In the genomic region with DNA sequence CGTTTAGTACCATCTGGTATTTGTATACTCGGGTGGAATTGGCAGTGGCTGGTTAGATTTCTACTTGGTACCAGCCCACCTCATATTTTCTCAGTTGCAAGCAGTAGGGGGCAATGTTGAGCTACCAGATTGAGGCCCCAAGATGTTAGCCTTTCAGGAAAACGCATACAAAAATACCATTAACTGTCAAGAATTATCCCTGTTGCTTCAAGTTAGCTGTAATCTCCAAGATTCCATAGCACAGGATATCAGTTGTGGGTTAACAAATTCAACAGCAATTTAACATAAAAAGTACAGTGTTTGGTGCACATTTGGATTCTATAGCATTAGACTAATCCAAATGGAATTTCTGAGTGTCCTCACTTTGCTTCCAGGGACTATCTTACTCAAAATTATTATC, we compare ENCODE assay signal across 9 cellular contexts.
A peak's percentile ranks its signal among the peaks of the same experiment; 100 is the strongest.
DNase-seq lines count a peak whose midpoint lies in the region; ATAC-seq and TF ChIP-seq lines count a peak whose summit lies in the region.
"Had no signal": no experiment of that assay in that cellular context is flagged by ENCODE, and none has a peak within 500 bp of the region (broad histone marks: within the 10 kb centered on the region; RNA-seq: fewer than 3 reads in every experiment).

No MANE protein-coding gene starts in this region.

- H3K79me2 ChIP-seq in DND-41 (ENCODE audit: insufficient read depth, low read length) (0 out of 2 replicates have a peak, but pooled peaks cover 2% of the 10 kb centered on the region), OCI-LY1 (ENCODE audit: insufficient read depth, low read length) (no peaks in the 10 kb centered on the region)

- H3K27me3 Mint-ChIP-seq in activated naive CD4-positive, alpha-beta T cell treated with anti-CD3 and anti-CD28 coated beads, Interleukin-2, amount 10 ng/mL, durations not matched to agents 7 days and 5 days = no peaks in the 10 kb centered on the region
- H3K27me3 Mint-ChIP-seq: activated naive CD8-positive, alpha-beta T cell had no signal

- TF ChIP-seq CTCF in DND-41 (IDR thresholded peaks at IDR 0.05; ENCODE audit: borderline replicate concordance, extremely low read depth, low read length, poor library complexity, severe bottlenecking) = peak; percentile 94
- peak; percentile 20 for TF ChIP-seq CTCF in HL-60 (IDR thresholded peaks at IDR 0.05; ENCODE audit: insufficient read depth, low read length)
- peak; percentile 86 for TF ChIP-seq CTCF in OCI-LY1 (IDR thresholded peaks at IDR 0.05; ENCODE audit: low read length)

- H3K36me3 ChIP-seq in DND-41 (ENCODE audit: insufficient read depth, low read length) (peaks cover 13% of the 10 kb centered on the region), OCI-LY1 (ENCODE audit: insufficient read depth, low read length) (peaks cover 4% of the 10 kb centered on the region; the same call in 1 of the 2 replicates)

- H3K27ac ChIP-seq in DND-41 (ENCODE audit: low read length) (peak overlapping the region; percentile 87), HL-60 (replicated peaks) (no peak overlapping the region), OCI-LY1 (ENCODE audit: low read depth, low read length, poor library complexity, severe bottlenecking) (no peak overlapping the region)

- no peaks in the 10 kb centered on the region for H3F3A ChIP-seq in OCI-LY1 (ENCODE audit: insufficient read depth, low read length)

- H4K20me1 ChIP-seq in DND-41 (ENCODE audit: insufficient read depth, low read length) (no peaks in the 10 kb centered on the region), OCI-LY1 (ENCODE audit: insufficient read depth, low read length) (no peaks in the 10 kb centered on the region)

- CTCF ChIA-PET in activated naive CD4-positive, alpha-beta T cell treated with anti-CD3 and anti-CD28 coated beads, Interleukin-2, amount 10 ng/mL, durations not matched to agents 7 days and 5 days (lab: Charles Lee) = interaction anchor here (0.6 to 1.9 kb wide), 11 partner anchors 8 to 342 kb away, joined by 3 to 7 read pairs (median 4); no protein-coding TSS in a partner anchor

- H3K9me2 ChIP-seq in OCI-LY1 (ENCODE audit: low read depth, low read length) = no peaks in the 10 kb centered on the region

- peaks cover 30% of the 10 kb centered on the region for H3K4me1 Mint-ChIP-seq in activated naive CD4-positive, alpha-beta T cell treated with anti-CD3 and anti-CD28 coated beads, Interleukin-2, amount 10 ng/mL, durations not matched to agents 7 days and 5 days

- H2AFZ ChIP-seq in DND-41 (ENCODE audit: low read depth, low read length) (0 out of 2 replicates have a peak overlapping the region, but pooled peaks have one; percentile 54), OCI-LY1 (ENCODE audit: low read length) (no peak overlapping the region)

- DNase-seq in DND-41 (peak; percentile 86), HL-60 (ENCODE audit: low read depth in 1 of 2, low spot score in 1 of 2) (peak; percentile 11 to 50), Right ventricle myocardium superior (no peak), putamen (ENCODE audit: low spot score) (peak; percentile 64)
- peak; percentile 75 for DNase-seq in activated naive CD4-positive, alpha-beta T cell treated with anti-CD3 and anti-CD28 coated beads, Interleukin-2, amount 10 ng/mL, durations not matched to agents 7 days and 5 days

- H3K4me3 ChIP-seq in DND-41 (ENCODE audit: low read depth in 1 of 2, low read length in 2 of 2) = peak overlapping the region in 1 of 2 experiments; percentile 46; a peak in 2 of 4 replicates
- no peak overlapping the region for H3K4me3 ChIP-seq in HL-60 (replicated peaks; ENCODE audit: insufficient read depth, low read length)
- no peak overlapping the region for H3K4me3 ChIP-seq in OCI-LY1 (ENCODE audit: low read depth, low read length, poor library complexity, severe bottlenecking)

- H3K4me2 ChIP-seq in DND-41 (ENCODE audit: insufficient read depth, low read length) (peak overlapping the region; percentile 65), OCI-LY1 (ENCODE audit: low read length) (no peak overlapping the region)

- peak overlapping the region; percentile 82 for H3K27ac Mint-ChIP-seq in activated naive CD4-positive, alpha-beta T cell treated with anti-CD3 and anti-CD28 coated beads, Interleukin-2, amount 10 ng/mL, durations not matched to agents 7 days and 5 days
- H3K27ac Mint-ChIP-seq: activated naive CD8-positive, alpha-beta T cell had no signal

- H3K4me3 Mint-ChIP-seq in activated naive CD4-positive, alpha-beta T cell treated with anti-CD3 and anti-CD28 coated beads, Interleukin-2, amount 10 ng/mL, durations not matched to agents 7 days and 5 days = peak overlapping the region; percentile 28
- H3K4me3 Mint-ChIP-seq: activated naive CD8-positive, alpha-beta T cell had no signal

- H3K9ac ChIP-seq in DND-41 (ENCODE audit: low read depth, low read length) (peak overlapping the region; percentile 53), OCI-LY1 (ENCODE audit: low read length) (no peak overlapping the region)

- intact Hi-C loops in Right ventricle myocardium superior (cut with DNase I) = loop anchor here (10.0 kb wide), 1 partner anchor 393 kb away; a partner anchor contains a TSS

- no peaks in the 10 kb centered on the region for H3K9me3 ChIP-seq in DND-41 (ENCODE audit: insufficient read depth, low read length, severe bottlenecking)
- H3K9me3 ChIP-seq in OCI-LY1 (ENCODE audit: low read length) = no peaks in the 10 kb centered on the region

- H3K27me3 ChIP-seq in DND-41 (ENCODE audit: insufficient read depth, low read length, poor library complexity) (no peaks in the 10 kb centered on the region), HL-60 (ENCODE audit: insufficient read depth, poor library complexity, severe bottlenecking) (no peaks in the 10 kb centered on the region), OCI-LY1 (ENCODE audit: insufficient read depth, low read length) (no peaks in the 10 kb centered on the region)

- ATAC-seq in DND-41 (ENCODE audit: insufficient read depth, low read depth) (peak; percentile 86), Right ventricle myocardium superior (ENCODE audit: poor library complexity) (peak; percentile 83), GM18873 (IDR thresholded peaks at IDR 0.05; ENCODE audit: low FRiP score, unreplicated experiment) (no peak), GM18861 (IDR thresholded peaks at IDR 0.05; ENCODE audit: unreplicated experiment) (no peak)

- H3K36me3 Mint-ChIP-seq in activated naive CD4-positive, alpha-beta T cell treated with anti-CD3 and anti-CD28 coated beads, Interleukin-2, amount 10 ng/mL, durations not matched to agents 7 days and 5 days = peaks cover 7% of the 10 kb centered on the region

- H3K4me1 ChIP-seq in DND-41 (ENCODE audit: insufficient read depth, low read length) (peaks cover 58% of the 10 kb centered on the region), OCI-LY1 (ENCODE audit: insufficient read depth, low read length, severe bottlenecking) (no peaks in the 10 kb centered on the region)

- H3K9me3 Mint-ChIP-seq in activated naive CD4-positive, alpha-beta T cell treated with anti-CD3 and anti-CD28 coated beads, Interleukin-2, amount 10 ng/mL, durations not matched to agents 7 days and 5 days = no peaks in the 10 kb centered on the region

Comparison
In these comparisons a context has a peak if more than half of its experiments do, and no peak if none do; other contexts are left out.
1. ATAC-seq: peak in DND-41 (single experiment) and Right ventricle myocardium superior (single experiment); none in GM18873 (single experiment) and GM18861 (single experiment).
2. CTCF ChIP-seq: peak in every context shown above with its lines; median percentile 94 in DND-41; 86 in OCI-LY1; 20 in HL-60.